Comparison of ENCODE assay signal across 8 cellular contexts in genomic region chr15:101501703-101502373, GRCh38. TPM values are rescaled to one million over a fixed set of nuclear protein-coding genes. Genes with fewer than 3 reads are reported as not detected.
DNase-seq lines count a peak whose midpoint lies in the region; ATAC-seq, FAIRE-seq and TF ChIP-seq lines count a peak whose summit lies in the region.

No MANE protein-coding gene starts in this region.

- H3K27ac ChIP-seq in endothelial cell of umbilical vein (ENCODE audit: insufficient read depth, low read depth, low read length) (no peak overlapping the region), upper lobe of right lung (no peak overlapping the region)

- dilution Hi-C loops in endothelial cell of umbilical vein (cut with MboI; ENCODE audit: extremely low pct_ligation_motif_present, low sequenced_read_pairs) = no loop called here

- intact Hi-C loops in activated CD4-positive, alpha-beta T cell treated with anti-CD3 and anti-CD28 coated beads, Interleukin-2, amount 10 ng/mL, durations not matched to agents 24 days and 14 days (cut with micrococcal nuclease) = loop anchor here (1.0 kb wide), 1 partner anchor 202 kb away; no protein-coding TSS in a partner anchor
- intact Hi-C loops in endothelial cell of umbilical vein (cut with micrococcal nuclease) (loop anchor here (1.0 kb wide), 2 partner anchors 139 to 202 kb away; no protein-coding TSS in a partner anchor), upper lobe of right lung (cut with DNase I) (no loop called here)

- BruUV-seq in endothelial cell of umbilical vein (replicated peaks; lab: Mats Ljungman, UMichigan) = no TSS peak

- H3K36me3 ChIP-seq in endothelial cell of umbilical vein (ENCODE audit: control insufficient read depth in 2 of 2, extremely low read depth in 1 of 2, insufficient read depth in 2 of 2, low read length in 2 of 2) (no peaks in the 10 kb centered on the region), upper lobe of right lung (no peaks in the 10 kb centered on the region)

- CTCF ChIA-PET in endothelial cell of umbilical vein (lab: Charles Lee) = interaction anchor here (0.5 to 3.8 kb wide), 30 partner anchors 9 to 213 kb away, joined by 3 to 90 read pairs (median 6); partner anchors contain the start of gene SNRPA1

- H3K4me3 ChIP-seq in endothelial cell of umbilical vein (replicated peaks in 1 of 3; ENCODE audit: insufficient read depth in 1 of 3, low read depth in 1 of 3, low read length in 3 of 3) (no peak overlapping the region), upper lobe of right lung (no peak overlapping the region)

- ATAC-seq in GM19023 (IDR thresholded peaks at IDR 0.05; ENCODE audit: unreplicated experiment) (peak; percentile 46), upper lobe of right lung (peak; percentile 79)

- POLR2A ChIA-PET in endothelial cell of umbilical vein (lab: Charles Lee) = no interaction called here

- H3K27me3 ChIP-seq in endothelial cell of umbilical vein (ENCODE audit: control insufficient read depth in 2 of 2, insufficient read depth in 2 of 2, low read length in 2 of 2) (no peaks in the 10 kb centered on the region), upper lobe of right lung (peaks cover 10% of the 10 kb centered on the region)

- H3K4me1 Mint-ChIP-seq in activated CD4-positive, alpha-beta T cell treated with anti-CD3 and anti-CD28 coated beads, Interleukin-2, amount 10 ng/mL, durations not matched to agents 24 days and 14 days = peaks cover 28% of the 10 kb centered on the region
- peaks cover 11% of the 10 kb centered on the region for H3K4me1 Mint-ChIP-seq in neural crest cell

- no peaks in the 10 kb centered on the region for H3K9me3 Mint-ChIP-seq in activated CD4-positive, alpha-beta T cell treated with anti-CD3 and anti-CD28 coated beads, Interleukin-2, amount 10 ng/mL, durations not matched to agents 24 days and 14 days
- H3K9me3 Mint-ChIP-seq in neural crest cell = no peaks in the 10 kb centered on the region

- H3K9me1 ChIP-seq in endothelial cell of umbilical vein (replicated peaks; ENCODE audit: control insufficient read depth, extremely low read depth, insufficient read depth, low read length) = no peaks in the 10 kb centered on the region

- no peak for FAIRE-seq in endothelial cell of umbilical vein (lab: Jason Lieb, UNC)

- no peak overlapping the region for H3K4me2 ChIP-seq in endothelial cell of umbilical vein (ENCODE audit: insufficient read depth, low read length)

- H3K9me3 ChIP-seq in endothelial cell of umbilical vein (replicated peaks; ENCODE audit: control insufficient read depth, insufficient read depth, low read length) (no peaks in the 10 kb centered on the region), upper lobe of right lung (no peaks in the 10 kb centered on the region)

- no peak overlapping the region for H3K9ac ChIP-seq in endothelial cell of umbilical vein (replicated peaks; ENCODE audit: extremely low read depth, insufficient read depth, low read length)

- no peaks in the 10 kb centered on the region for H3K79me2 ChIP-seq in endothelial cell of umbilical vein (ENCODE audit: control insufficient read depth, insufficient read depth, low read length)

- H3K27me3 Mint-ChIP-seq in activated CD4-positive, alpha-beta T cell treated with anti-CD3 and anti-CD28 coated beads, Interleukin-2, amount 10 ng/mL, durations not matched to agents 24 days and 14 days = peaks cover 9% of the 10 kb centered on the region
- peaks cover 12% of the 10 kb centered on the region for H3K27me3 Mint-ChIP-seq in neural crest cell (ENCODE audit: low read depth)

- H3K4me1 ChIP-seq in endothelial cell of umbilical vein (ENCODE audit: control insufficient read depth, extremely low read depth, insufficient read depth, low read length) (no peaks in the 10 kb centered on the region), upper lobe of right lung (peaks cover 8% of the 10 kb centered on the region)

- peak overlapping the region; percentile 75 for H3K4me3 Mint-ChIP-seq in activated CD4-positive, alpha-beta T cell treated with anti-CD3 and anti-CD28 coated beads, Interleukin-2, amount 10 ng/mL, durations not matched to agents 24 days and 14 days
- no peak overlapping the region for H3K4me3 Mint-ChIP-seq in neural crest cell

- TF ChIP-seq POLR2A in endothelial cell of umbilical vein (IDR thresholded peaks at IDR 0.05; ENCODE audit: low read depth, low read length) = no peak

- no peaks in the 10 kb centered on the region for H4K20me1 ChIP-seq in endothelial cell of umbilical vein (replicated peaks; ENCODE audit: control insufficient read depth, extremely low read depth, insufficient read depth, low read length)

- H3K36me3 Mint-ChIP-seq in activated CD4-positive, alpha-beta T cell treated with anti-CD3 and anti-CD28 coated beads, Interleukin-2, amount 10 ng/mL, durations not matched to agents 24 days and 14 days (ENCODE audit: low read depth) = no peaks in the 10 kb centered on the region
- H3K36me3 Mint-ChIP-seq in neural crest cell (ENCODE audit: low read depth) = no peaks in the 10 kb centered on the region

- H3K27ac Mint-ChIP-seq in activated CD4-positive, alpha-beta T cell treated with anti-CD3 and anti-CD28 coated beads, Interleukin-2, amount 10 ng/mL, durations not matched to agents 24 days and 14 days = peak overlapping the region; percentile 42
- H3K27ac Mint-ChIP-seq in neural crest cell (ENCODE audit: unreplicated experiment) = no peak overlapping the region

- TF ChIP-seq CTCF in endothelial cell of umbilical vein (IDR thresholded peaks at IDR 0.05; ENCODE audit: extremely low read depth in 1 of 2, insufficient read depth in 1 of 2, low read depth in 1 of 2, low read length in 2 of 2) (peak; percentile 52 to 81), neural crest cell (conservative IDR thresholded peaks at IDR 0.05) (peak; percentile 66), upper lobe of right lung (IDR thresholded peaks at IDR 0.05) (peak; percentile 62)

- H2AFZ ChIP-seq in endothelial cell of umbilical vein (ENCODE audit: low read depth, low read length) = peak overlapping the region; percentile 53

- peak; percentile 75 for DNase-seq in 8988T
- DNase-seq in HUDEP-2 (lab: John Stamatoyannopoulos, UW; ENCODE audit: unreplicated experiment in 76 of 76) = peak in 61 of 76 experiments; percentile 16 to 77 (median 50)
- DNase-seq in activated CD4-positive, alpha-beta T cell treated with anti-CD3 and anti-CD28 coated beads, Interleukin-2, amount 10 ng/mL, durations not matched to agents 24 days and 14 days = peak; percentile 84
- peak; percentile 34 for DNase-seq in endothelial cell of umbilical vein (ENCODE audit: low read depth, low spot score)
- DNase-seq in neural crest cell (ENCODE audit: low read depth, low spot score) = peak; percentile 57
- DNase-seq in upper lobe of right lung = no peak
- no peak for DNase-seq in NCI-H146 treated with DMSO at 0.1 percent for 48 hours (lab: John Stamatoyannopoulos, UW; ENCODE audit: unreplicated experiment)

TF ChIP-seq in endothelial cell of umbilical vein, 7 proteins besides CTCF, POLR2A, EP300 and RAD21:
- TF ChIP-seq JUN (IDR thresholded peaks at IDR 0.05; ENCODE audit: borderline replicate concordance, insufficient read depth, insufficient read length, low read depth) = no peak
- no peak for TF ChIP-seq POLR2AphosphoS5 (IDR thresholded peaks at IDR 0.05; ENCODE audit: insufficient read depth, low read depth, low read length)
- TF ChIP-seq GATA2 (IDR thresholded peaks at IDR 0.05; ENCODE audit: insufficient read depth, insufficient read length, low read depth, low read length) = no peak
- no peak for TF ChIP-seq MAX (IDR thresholded peaks at IDR 0.05; ENCODE audit: insufficient read depth, insufficient read length)
- TF ChIP-seq FOS (IDR thresholded peaks at IDR 0.05; ENCODE audit: borderline replicate concordance, insufficient read depth, low read length) = no peak
TF ChIP-seq in endothelial cell of umbilical vein: peak in this region for 0.

RNA-seq across cellular contexts. Expression of gene PCSK6, which starts 12.3 kb away (rescaled TPM):
- total RNA-seq in activated CD4-positive, alpha-beta T cell treated with anti-CD3 and anti-CD28 coated beads, Interleukin-2, amount 10 ng/mL, durations not matched to agents 24 days and 14 days = 4.7 and 5.4 TPM in 2 replicates
- 0.69 and 0.72 TPM in 2 replicates for total RNA-seq in endothelial cell of umbilical vein
- 0.18 and 0.33 TPM in 2 replicates for polyA plus RNA-seq in endothelial cell of umbilical vein
- polyA plus RNA-seq in endothelial cell of umbilical vein (2011; cell fraction: cytosol; rRNA removed) = 0.18 and 0.32 TPM in 2 replicates
- 0.12 and 0.35 TPM in 2 replicates for polyA plus RNA-seq in endothelial cell of umbilical vein (2011; cell fraction: nucleus; rRNA removed)
- 0.57 and 0.72 TPM in 2 replicates for polyA plus RNA-seq in endothelial cell of umbilical vein (2012)
- polyA minus RNA-seq in endothelial cell of umbilical vein = 0.87 and 1.0 TPM in 2 replicates
- 22.8 TPM for polyA minus RNA-seq in endothelial cell of umbilical vein (2011; cell fraction: cytosol; rRNA and poly(A)+ RNA removed)
- polyA minus RNA-seq in endothelial cell of umbilical vein (2011; cell fraction: nucleus; rRNA and poly(A)+ RNA removed) = not detected in 2 replicates
- total RNA-seq in neural crest cell = 4.5 and 5.4 TPM in 2 replicates
- total RNA-seq in upper lobe of right lung = 16.6 TPM

Comparison
In these comparisons a context has a peak if more than half of its experiments do, and no peak if none do; other contexts are left out.
1. DNase-seq: peak in 8988T (single experiment), HUDEP-2 (61 of 76), activated CD4-positive, alpha-beta T cell treated with anti-CD3 and anti-CD28 coated beads, Interleukin-2, amount 10 ng/mL, durations not matched to agents 24 days and 14 days (single experiment), endothelial cell of umbilical vein (single experiment) and neural crest cell (single experiment); none in upper lobe of right lung (single experiment) and NCI-H146 treated with DMSO at 0.1 percent for 48 hours (single experiment).
2. Peak in every context shown above with its lines, with median percentiles within 50 percentile points of each other: CTCF ChIP-seq.